Comparison of ENCODE assay signal across 20 cellular contexts in the genomic region with DNA sequence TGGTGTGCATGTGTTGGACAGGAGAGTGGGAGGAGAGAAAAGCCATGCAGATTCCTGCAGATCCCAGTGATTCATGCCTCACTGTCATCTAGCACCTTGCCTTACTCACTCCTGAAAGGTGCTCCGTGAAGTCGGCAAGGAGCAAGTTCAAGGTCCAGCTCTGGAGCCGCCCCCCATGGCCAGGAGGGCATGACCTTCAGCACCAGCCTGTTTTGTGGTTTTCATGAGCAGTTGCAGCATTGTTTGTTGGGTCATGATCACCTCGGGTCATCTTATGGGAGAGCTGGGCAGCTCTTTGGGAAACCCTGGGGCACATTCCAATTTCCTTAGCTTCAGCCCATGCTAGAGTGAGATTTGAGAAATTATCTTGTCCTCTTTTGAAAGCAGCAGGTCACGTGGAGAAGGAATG.
A peak's percentile ranks its signal among the peaks of the same experiment; 100 is the strongest.
DNase-seq lines count a peak whose midpoint lies in the region; ATAC-seq, FAIRE-seq and TF ChIP-seq lines count a peak whose summit lies in the region.
"Had no signal": no experiment of that assay in that cellular context is flagged by ENCODE, and none has a peak within 500 bp of the region (broad histone marks: within the 10 kb centered on the region; RNA-seq: fewer than 3 reads in every experiment).

No MANE protein-coding gene starts in this region.

- no peak for TF ChIP-seq POLR2A in GM12892 (IDR thresholded peaks at IDR 0.05; ENCODE audit: low read depth, low read length)

- H3K27ac ChIP-seq in 22Rv1: peak overlapping the region; percentile 99
- H3K27ac ChIP-seq in VCaP: peak overlapping the region; percentile 92
- H3K27ac ChIP-seq: HL-60 had no signal

- no peak for FAIRE-seq in GM12892 (lab: Jason Lieb, UNC)
- FAIRE-seq: G401.6, H1, K562 had no signal

- peak; percentile 27 for ATAC-seq in left lobe of liver
- ATAC-seq in GM21367 (IDR thresholded peaks at IDR 0.05; ENCODE audit: unreplicated experiment): no peak
- ATAC-seq in GM21529 (IDR thresholded peaks at IDR 0.05; ENCODE audit: unreplicated experiment): no peak
- ATAC-seq in GM18498 (IDR thresholded peaks at IDR 0.05; ENCODE audit: unreplicated experiment): no peak
- ATAC-seq: K562, PC-3 had no signal

- DNase-seq in NCI-H226: peak; percentile 6
- DNase-seq in left lobe of liver (ENCODE audit: low spot score): peak; percentile 58
- DNase-seq in GM12892 (ENCODE audit: insufficient read length): no peak
- DNase-seq: Caco-2, NCI-H1092 treated with DMSO at 0.1 percent for 48 hours, NCI-H1694, NCI-H2107, NCI-H446 treated with DMSO at 0.1 percent for 48 hours, NCI-H748 treated with DMSO at 0.1 percent for 48 hours, PC-3, SHP77 had no signal

- no peak for TF ChIP-seq CTCF in 22Rv1 (IDR thresholded peaks at IDR 0.05)
- TF ChIP-seq CTCF in VCaP (conservative IDR thresholded peaks at IDR 0.05): no peak
